Comparison of ENCODE assay signal across 9 cellular contexts in genomic region chrX:39309018-39309620, GRCh38.
DNase-seq lines count a peak whose midpoint lies in the region; ATAC-seq, FAIRE-seq and TF ChIP-seq lines count a peak whose summit lies in the region.
"Had no signal": no experiment of that assay in that cellular context is flagged by ENCODE, and none has a peak within 500 bp of the region (broad histone marks: within the 10 kb centered on the region; RNA-seq: fewer than 3 reads in every experiment).

No MANE protein-coding gene starts in this region.

- TF ChIP-seq CTCF in D721Med (IDR thresholded peaks at IDR 0.05; ENCODE audit: insufficient read depth, missing control alignments) = no peak

- DNase-seq in activated CD4-positive, alpha-beta T cell treated with anti-CD3 and anti-CD28 coated beads for 48 hours = peak; percentile 70
- peak; percentile 39 for DNase-seq in epithelial cell of prostate (ENCODE audit: low read depth, low spot score)
- DNase-seq in stimulated activated CD4-positive, alpha-beta T cell treated with anti-CD3 and anti-CD28 coated beads, TNF-alpha, amount 100 ng/mL, for 1 hour (ENCODE audit: low read depth in 3 of 3, low spot score in 1 of 3) = peak in 2 of 3 donors; percentile 14 to 32
- no peak for DNase-seq in occipital lobe (lab: John Stamatoyannopoulos, UW)
- no peak for DNase-seq in retina
- no peak for DNase-seq in D721Med (ENCODE audit: insufficient read length, low spot score)
- DNase-seq in NK-92 treated with Interleukin-12 subunit alpha and Interleukin-12 subunit beta, amount 100 ng/mL, for 24 hours (lab: John Stamatoyannopoulos, UW) = no peak

- H3K27ac ChIP-seq in epithelial cell of prostate = no peak overlapping the region
- H3K27ac ChIP-seq: SJSA1 had no signal

- no peak for FAIRE-seq in D721Med (lab: Jason Lieb, UNC)

- ATAC-seq in HG03378 (IDR thresholded peaks at IDR 0.05; ENCODE audit: unreplicated experiment) = peak; percentile 47

Comparison
In these comparisons a context has a peak if more than half of its experiments do, and no peak if none do; other contexts are left out.
1. DNase-seq: peak in activated CD4-positive, alpha-beta T cell treated with anti-CD3 and anti-CD28 coated beads for 48 hours (single experiment), epithelial cell of prostate (single experiment) and stimulated activated CD4-positive, alpha-beta T cell treated with anti-CD3 and anti-CD28 coated beads, TNF-alpha, amount 100 ng/mL, for 1 hour (2 of 3); none in occipital lobe (single experiment), retina (single experiment), D721Med (single experiment) and NK-92 treated with Interleukin-12 subunit alpha and Interleukin-12 subunit beta, amount 100 ng/mL, for 24 hours (single experiment).